27 cellular contexts compared by ENCODE assay signal in the genomic region with DNA sequence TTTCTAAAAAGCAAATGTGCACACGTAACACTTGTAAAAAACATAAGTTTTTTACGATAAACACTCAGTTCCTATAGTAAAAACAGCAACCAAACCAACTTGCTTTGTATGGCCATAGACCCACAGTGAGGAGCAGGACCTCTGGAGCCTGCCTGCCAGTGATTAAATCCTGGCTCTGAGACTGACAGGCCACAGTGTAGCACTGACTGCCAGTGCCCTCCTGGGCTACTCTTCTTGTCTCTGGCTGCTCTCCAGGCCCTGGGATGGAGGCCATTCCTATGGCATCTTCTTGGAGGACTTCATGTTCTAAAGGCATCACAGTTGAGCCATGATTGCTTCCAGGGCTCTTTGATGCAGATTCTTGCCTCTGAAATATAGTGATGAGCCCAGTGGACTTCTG.
"Had no signal": no experiment of that assay in that cellular context is flagged by ENCODE, and none has a peak within 500 bp of the region (broad histone marks: within the 10 kb centered on the region; RNA-seq: fewer than 3 reads in every experiment).

No MANE protein-coding gene starts in this region.

- H3K4me3 Mint-ChIP-seq: mesothelial cell of epicardium; natural killer cell; nephron progenitor cell; neural progenitor cell; stimulated activated naive B cell treated with anti-CD40 and anti-IgM and Interleukin-4, amounts not matched to agents 10 μg/mL and 1 μg/mL and 100 μg/mL, for 72 hours had no signal

- H3K4me3 ChIP-seq: lower lobe of right lung, neural progenitor cell, ovary, skin epidermis, stomach, testis, thyroid gland, transverse colon, upper lobe of left lung, vagina had no signal

- H3K27ac ChIP-seq: lower lobe of right lung, neural progenitor cell, neutrophil, ovary, skin epidermis, stomach, testis, thyroid gland, transverse colon, upper lobe of left lung, vagina had no signal

- H2AFZ ChIP-seq: neural progenitor cell had no signal

- H3K27ac Mint-ChIP-seq: mesothelial cell of epicardium; natural killer cell; nephron progenitor cell; neural progenitor cell; progenitor cell of endocrine pancreas; stimulated activated naive B cell treated with anti-CD40 and anti-IgM and Interleukin-4, amounts not matched to agents 10 μg/mL and 1 μg/mL and 100 μg/mL, for 72 hours had no signal

- H3K27me3 ChIP-seq: neural progenitor cell, neutrophil, ovary, stomach, testis, thyroid gland, transverse colon, upper lobe of left lung, vagina had no signal

- H3K36me3 ChIP-seq: lower lobe of right lung, neural progenitor cell, neutrophil, ovary, stomach, thyroid gland, transverse colon, upper lobe of left lung, vagina had no signal

- H3K4me1 Mint-ChIP-seq: mesothelial cell of epicardium; natural killer cell; nephron progenitor cell; neural progenitor cell; stimulated activated naive B cell treated with anti-CD40 and anti-IgM and Interleukin-4, amounts not matched to agents 10 μg/mL and 1 μg/mL and 100 μg/mL, for 72 hours had no signal

- H3K9me3 ChIP-seq: lower lobe of right lung, neutrophil, ovary, stomach, testis, thyroid gland, transverse colon, upper lobe of left lung, vagina had no signal

- ATAC-seq: lower lobe of right lung; natural killer cell; sciatic nerve; stimulated activated naive B cell treated with anti-CD40 and anti-IgM and Interleukin-4, amounts not matched to agents 10 μg/mL and 1 μg/mL and 100 μg/mL, for 72 hours; stimulated activated naive CD8-positive, alpha-beta T cell treated with anti-CD3 and anti-CD28 coated beads, Interleukin-15, Interleukin-2, amounts not matched to agents 100 U/mL and 50 U/mL, for 24 hours had no signal

- H3K4me1 ChIP-seq: lower lobe of right lung, neural progenitor cell, stomach, testis, thyroid gland, transverse colon, upper lobe of left lung, vagina had no signal

- H3K36me3 Mint-ChIP-seq: mesothelial cell of epicardium; naive B cell; natural killer cell; neural progenitor cell; stimulated activated naive B cell treated with anti-CD40 and anti-IgM and Interleukin-4, amounts not matched to agents 10 μg/mL and 1 μg/mL and 100 μg/mL, for 72 hours had no signal

- DNase-seq: islet precursor cell; lower lobe of right lung; mammary epithelial cell; mesendoderm; naive B cell; natural killer cell; nephron progenitor cell; ovary; right cardiac atrium; stimulated activated CD4-positive, alpha-beta T cell treated with anti-CD3 and anti-CD28 coated beads, Interleukin-12 subunit alpha, Interleukin-12 subunit beta, amount 100 ng/mL, for 4 hours; stimulated activated CD4-positive, alpha-beta T cell treated with anti-CD3 and anti-CD28 coated beads, Interleukin-15, amount 100 ng/mL, for 24 hours; stimulated activated CD4-positive, alpha-beta T cell treated with anti-CD3 and anti-CD28 coated beads, Interleukin-2, amount 100 ng/mL, for 24 hours; stimulated activated CD4-positive, alpha-beta T cell treated with anti-CD3 and anti-CD28 coated beads, Interleukin-4, amount 100 ng/mL, for 1 hour; stimulated activated naive B cell treated with anti-CD40 and anti-IgM and Interleukin-4, amounts not matched to agents 10 μg/mL and 1 μg/mL and 100 μg/mL, for 72 hours; stimulated activated naive CD8-positive, alpha-beta T cell treated with anti-CD3 and anti-CD28 coated beads, Interleukin-15, Interleukin-2, amounts not matched to agents 100 U/mL and 50 U/mL, for 24 hours; stomach; testis; thyroid gland; transverse colon; upper lobe of left lung had no signal

- H3K27me3 Mint-ChIP-seq: naive B cell, progenitor cell of endocrine pancreas had no signal

- H3K4me2 ChIP-seq: neural progenitor cell had no signal

- H3K9ac ChIP-seq: neural progenitor cell had no signal
